Comparison of ENCODE assay signal across 8 cellular contexts in genomic region chr10:119207367-119207668, GRCh38. TPM values are rescaled to one million over a fixed set of nuclear protein-coding genes. Genes with fewer than 3 reads are reported as not detected.
DNase-seq lines count a peak whose midpoint lies in the region; ATAC-seq and TF ChIP-seq lines count a peak whose summit lies in the region.

GRK5 (plus strand) TSS chr10:119207571; CDS start chr10:119207918, 347 bp downstream.

- H3K27me3 Mint-ChIP-seq in activated CD4-positive, alpha-beta T cell treated with anti-CD3 and anti-CD28 coated beads for 36 hours, result no peaks in the 10 kb centered on the region
- no peaks in the 10 kb centered on the region for H3K27me3 Mint-ChIP-seq in chondrocyte (ENCODE audit: low read depth)

- ATAC-seq in HG03378 (IDR thresholded peaks at IDR 0.05; ENCODE audit: unreplicated experiment), result peak; percentile 53
- peak; percentile 88 for ATAC-seq in activated CD4-positive, alpha-beta T cell treated with anti-CD3 and anti-CD28 coated beads for 36 hours

- DNase-seq in AG10803 (ENCODE audit: low read depth) (peak; percentile 97), NCI-H510A treated with DMSO at 0.1 percent for 48 hours (lab: John Stamatoyannopoulos, UW) (peak; percentile 76), chondrocyte (ENCODE audit: low spot score) (peak; percentile 99), kidney epithelial cell (ENCODE audit: low read depth) (peak; percentile 70)
- peak; percentile 97 for DNase-seq in activated CD4-positive, alpha-beta T cell treated with anti-CD3 and anti-CD28 coated beads for 36 hours
- peak; percentile 91 for DNase-seq in stimulated activated CD4-positive, alpha-beta T cell treated with anti-CD3 and anti-CD28 coated beads, Interleukin-15, amount 100 ng/mL, for 48 hours (ENCODE audit: low read depth in 2 of 2)

- H3K36me3 ChIP-seq in kidney epithelial cell (ENCODE audit: control insufficient read depth, insufficient read depth, low read length), result no peaks in the 10 kb centered on the region

- H3K36me3 Mint-ChIP-seq in activated CD4-positive, alpha-beta T cell treated with anti-CD3 and anti-CD28 coated beads for 36 hours (ENCODE audit: low read depth), result no peaks in the 10 kb centered on the region
- H3K36me3 Mint-ChIP-seq in chondrocyte (ENCODE audit: low read depth), result no peaks in the 10 kb centered on the region

- TF ChIP-seq CTCF in AG10803 (conservative IDR thresholded peaks at IDR 0.05; ENCODE audit: low read length), result no peak
- no peak for TF ChIP-seq CTCF in chondrocyte (IDR thresholded peaks at IDR 0.05)
- no peak for TF ChIP-seq CTCF in kidney epithelial cell (IDR thresholded peaks at IDR 0.05; ENCODE audit: insufficient read depth, low read length, poor library complexity, severe bottlenecking)

- intact Hi-C loops in activated CD4-positive, alpha-beta T cell treated with anti-CD3 and anti-CD28 coated beads for 36 hours (cut with DNase I, micrococcal nuclease), result loop anchor here (1.0 to 5.0 kb wide), 15 partner anchors 29 to 519 kb away; partner anchors contain the start of genes RGS10 (in 2 of the 2), SFXN4 (in 2 of the 2), BAG3 (in 1 of the 2) and EIF3A (in 1 of the 2)

- TF ChIP-seq POLR2A in GM19099 (IDR thresholded peaks at IDR 0.05; ENCODE audit: extremely low read depth, insufficient read length, low read depth), result peak; percentile 56

- H3K27me3 ChIP-seq in kidney epithelial cell (ENCODE audit: control insufficient read depth, insufficient read depth, low read length), result no peaks in the 10 kb centered on the region

- POLR2A ChIA-PET in activated CD4-positive, alpha-beta T cell treated with anti-CD3 and anti-CD28 coated beads for 36 hours (lab: Charles Lee), result interaction anchor here (0.6 to 1.3 kb wide), 7 partner anchors 9 to 322 kb away, joined by 3 to 8 read pairs (median 3); no protein-coding TSS in a partner anchor

- peak within 1 kb of the TSS; percentile 93 for H3K27ac Mint-ChIP-seq in activated CD4-positive, alpha-beta T cell treated with anti-CD3 and anti-CD28 coated beads for 36 hours
- H3K27ac Mint-ChIP-seq in chondrocyte (ENCODE audit: unreplicated experiment), result peak within 1 kb of the TSS; percentile 97

- CTCF ChIA-PET in activated CD4-positive, alpha-beta T cell treated with anti-CD3 and anti-CD28 coated beads for 36 hours (lab: Charles Lee), result interaction anchor here (0.6 to 7.2 kb wide), 35 partner anchors 14 to 388 kb away, joined by 3 to 35 read pairs (median 5); no protein-coding TSS in a partner anchor

- peak within 1 kb of the TSS; percentile 92 for H3K4me3 Mint-ChIP-seq in activated CD4-positive, alpha-beta T cell treated with anti-CD3 and anti-CD28 coated beads for 36 hours
- peak within 1 kb of the TSS; percentile 87 for H3K4me3 Mint-ChIP-seq in chondrocyte (ENCODE audit: unreplicated experiment)

- H3K4me3 ChIP-seq in AG10803 (ENCODE audit: low read length), result peak within 1 kb of the TSS; percentile 91
- H3K4me3 ChIP-seq in kidney epithelial cell (ENCODE audit: low read depth, low read length), result peak within 1 kb of the TSS; percentile 57

- no peaks in the 10 kb centered on the region for H3K9me3 Mint-ChIP-seq in activated CD4-positive, alpha-beta T cell treated with anti-CD3 and anti-CD28 coated beads for 36 hours (ENCODE audit: low read depth)
- H3K9me3 Mint-ChIP-seq in chondrocyte (ENCODE audit: low read depth), result no peaks in the 10 kb centered on the region

- peaks cover 38% of the 10 kb centered on the region for H3K4me1 Mint-ChIP-seq in activated CD4-positive, alpha-beta T cell treated with anti-CD3 and anti-CD28 coated beads for 36 hours
- H3K4me1 Mint-ChIP-seq in chondrocyte (ENCODE audit: low read depth), result peaks cover 50% of the 10 kb centered on the region

RNA-seq across cellular contexts. Expression of gene GRK5, which starts in this region (rescaled TPM):
- 10 to 100 TPM; 21.2 to 24.8 TPM for total RNA-seq in activated CD4-positive, alpha-beta T cell treated with anti-CD3 and anti-CD28 coated beads for 36 hours
- total RNA-seq in chondrocyte, result 11.7 to 16.4 TPM (median 15.7 TPM) in 3 replicates
- total RNA-seq in kidney epithelial cell, result 2.8 and 3.8 TPM in 2 replicates

Comparison
In these comparisons a context has a peak if more than half of its experiments do, and no peak if none do; other contexts are left out.
1. Peak in every context shown above with its lines: DNase-seq, ATAC-seq and H3K4me3 ChIP-seq.